In the genomic region with DNA sequence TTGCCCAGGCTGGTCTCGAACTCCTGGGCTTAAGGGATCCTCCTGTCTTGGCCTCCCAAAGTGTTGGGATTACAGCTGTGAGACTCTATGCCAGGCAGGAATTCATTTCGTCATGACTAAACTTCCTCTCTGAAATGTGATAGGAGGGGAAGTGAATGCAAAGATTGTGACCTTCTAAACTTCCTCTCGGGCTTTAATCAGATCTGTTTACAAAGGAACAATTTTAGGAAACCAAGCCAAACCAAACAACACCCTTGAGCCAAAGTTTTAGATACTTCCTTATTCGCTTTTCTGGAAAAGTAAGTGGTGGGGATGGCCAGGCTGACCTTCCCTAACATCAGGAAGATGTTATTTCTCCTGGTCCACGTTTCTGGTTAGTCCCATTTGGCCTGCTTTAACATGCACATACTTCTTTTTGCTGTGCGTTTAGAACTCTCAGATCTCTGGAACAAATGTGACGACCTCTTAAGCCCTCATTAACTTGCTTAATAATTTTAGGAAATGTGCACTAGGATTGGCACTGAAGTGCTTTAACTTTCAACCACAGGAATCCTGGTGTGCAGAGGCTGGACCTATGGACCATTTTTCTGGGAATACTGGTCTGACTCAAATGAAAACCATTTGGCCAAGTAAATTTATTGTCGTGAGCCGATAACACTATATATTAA, we compare ENCODE assay signal across 12 cellular contexts. TPM values are rescaled to one million over a fixed set of nuclear protein-coding genes. Genes with fewer than 3 reads are reported as not detected.
DNase-seq lines count a peak whose midpoint lies in the region; ATAC-seq and TF ChIP-seq lines count a peak whose summit lies in the region.
"Had no signal": no experiment of that assay in that cellular context is flagged by ENCODE, and none has a peak within 500 bp of the region (broad histone marks: within the 10 kb centered on the region; RNA-seq: fewer than 3 reads in every experiment).

No MANE protein-coding gene starts in this region.

- peak overlapping the region in 1 of 2 donors; percentile 31 for H3K27ac ChIP-seq in lung (ENCODE audit: low read depth in 1 of 2, low read length in 1 of 2)
- no peak overlapping the region for H3K27ac ChIP-seq in ascending aorta

- intact Hi-C loops in ascending aorta (cut with DNase I): no loop called here

- no peaks in the 10 kb centered on the region for H3K36me3 ChIP-seq in MG63
- H3K36me3 ChIP-seq in lung (ENCODE audit: control insufficient read depth in 2 of 2, insufficient read depth in 2 of 2, low read length in 2 of 2): no peaks in the 10 kb centered on the region
- H3K36me3 ChIP-seq in ascending aorta: no peaks in the 10 kb centered on the region

- ATAC-seq in lung (ENCODE audit: insufficient read depth, low FRiP score): peak; percentile 77

- H3K4me3 ChIP-seq in MG63 (no peak overlapping the region), choroid plexus epithelial cell (ENCODE audit: low read depth, low read length) (no peak overlapping the region), lung (no peak overlapping the region), ascending aorta (no peak overlapping the region)

- WGBS in lung, 2 donors: 21 to 38% methylated on average over 9 of the region's 9 CpGs

- peaks cover 0 to 2% of the 10 kb centered on the region in 2 donors for H3K4me1 ChIP-seq in lung (ENCODE audit: control insufficient read depth in 2 of 2, insufficient read depth in 2 of 2, low read length in 2 of 2)
- no peaks in the 10 kb centered on the region for H3K4me1 ChIP-seq in ascending aorta

- no peaks in the 10 kb centered on the region for H3K27me3 ChIP-seq in MG63
- no peaks in the 10 kb centered on the region for H3K27me3 ChIP-seq in lung (ENCODE audit: control insufficient read depth, insufficient read depth)
- no peaks in the 10 kb centered on the region for H3K27me3 ChIP-seq in ascending aorta

- peak; percentile 80 for DNase-seq in AG09319 (ENCODE audit: extremely low read depth, low read depth)
- peak; percentile 48 for DNase-seq in MG63
- peak; percentile 61 for DNase-seq in choroid plexus epithelial cell (ENCODE audit: low read depth)
- DNase-seq in lung (ENCODE audit: low spot score): no peak
- DNase-seq in NCI-H2029 (lab: John Stamatoyannopoulos, UW): no peak
- no peak for DNase-seq in AML-193 (lab: John Stamatoyannopoulos, UW)
- no peak for DNase-seq in ascending aorta (ENCODE audit: low spot score in 2 of 2)
- no peak for DNase-seq in NCI-H446 treated with DMSO at 0.1 percent for 48 hours (lab: John Stamatoyannopoulos, UW)
- DNase-seq: activated CD4-positive, alpha-beta T cell treated with anti-CD3 and anti-CD28 coated beads, Interleukin-2, amount 10 ng/mL, durations not matched to agents 24 days and 14 days; amygdala; CD4-positive, alpha-beta T cell; posterior cingulate gyrus had no signal

- no peak for TF ChIP-seq CTCF in AG09319 (IDR thresholded peaks at IDR 0.05; ENCODE audit: low read depth, low read length)
- no peak for TF ChIP-seq CTCF in choroid plexus epithelial cell (conservative IDR thresholded peaks at IDR 0.05; ENCODE audit: low read depth, low read length)
- TF ChIP-seq CTCF in lung (IDR thresholded peaks at IDR 0.05; ENCODE audit: control extremely low read depth, extremely low read depth): no peak
- TF ChIP-seq CTCF in ascending aorta (IDR thresholded peaks at IDR 0.05): no peak

- H3K9me3 ChIP-seq in MG63 (no peaks in the 10 kb centered on the region), lung (ENCODE audit: control insufficient read depth in 2 of 2, insufficient read depth in 1 of 2, low read length in 1 of 2) (no peaks in the 10 kb centered on the region), ascending aorta (no peaks in the 10 kb centered on the region)

RNA-seq across cellular contexts. Expression of gene YES1, which starts 33.2 kb away (rescaled TPM):
- total RNA-seq in MG63 (2014; rRNA removed; shearing (Covaris generic); ENCODE audit: low replicate concordance): 68.5 and 95.9 TPM in 2 replicates
- total RNA-seq in lung (10 to 100 TPM; 36.6 to 61.7 TPM), ascending aorta (30.5 TPM)
- 10 to 100 TPM; 17.9 to 26.6 TPM for polyA plus RNA-seq in lung

RNA-seq across cellular contexts. Expression of gene ADCYAP1, which starts 59.4 kb away (rescaled TPM):
- 2.8 and 5.7 TPM in 2 replicates for total RNA-seq in MG63 (2014; rRNA removed; shearing (Covaris generic); ENCODE audit: low replicate concordance)
- under 1 TPM; 0.12 to 0.48 TPM for total RNA-seq in lung
- under 1 TPM; 0.05 to 0.10 TPM for polyA plus RNA-seq in lung
- total RNA-seq in ascending aorta: not detected
- total RNA-seq: activated CD4-positive, alpha-beta T cell treated with anti-CD3 and anti-CD28 coated beads, Interleukin-2, amount 10 ng/mL, durations not matched to agents 24 days and 14 days; CD4-positive, alpha-beta T cell had no signal

Comparison
In these comparisons a context has a peak if more than half of its experiments do, and no peak if none do; other contexts are left out.
1. DNase-seq: peak in AG09319 (single experiment), MG63 (single experiment) and choroid plexus epithelial cell (single experiment); none in lung (single experiment), NCI-H2029 (single experiment), AML-193 (0 of 2), ascending aorta (0 of 2) and NCI-H446 treated with DMSO at 0.1 percent for 48 hours (single experiment).